ENCODE assay signal across 10 cellular contexts in the genomic region with DNA sequence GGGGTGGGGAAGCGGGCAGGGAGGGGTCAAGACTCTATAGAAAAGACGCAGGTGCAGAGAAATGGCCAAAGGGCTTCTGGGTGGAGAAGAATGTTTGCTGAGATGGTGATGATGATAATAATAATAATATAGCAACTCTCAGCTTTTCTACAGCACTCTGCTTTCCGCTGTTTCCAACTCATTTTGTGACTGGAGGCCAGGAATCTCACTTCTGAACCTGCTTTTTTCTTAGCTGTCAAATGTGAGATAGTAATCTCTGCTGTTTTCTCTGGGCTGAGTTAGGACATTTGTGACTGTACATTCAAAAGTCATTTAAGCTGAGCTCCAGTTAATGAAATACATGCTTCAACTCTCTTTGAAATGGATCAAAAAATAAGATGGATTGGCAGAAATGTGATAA. TPM values are rescaled to one million over a fixed set of nuclear protein-coding genes. Genes with fewer than 3 reads are reported as not detected.
A peak's percentile ranks its signal among the peaks of the same experiment; 100 is the strongest.
DNase-seq lines count a peak whose midpoint lies in the region; ATAC-seq and TF ChIP-seq lines count a peak whose summit lies in the region.
"Had no signal": no experiment of that assay in that cellular context is flagged by ENCODE, and none has a peak within 500 bp of the region (broad histone marks: within the 10 kb centered on the region; RNA-seq: fewer than 3 reads in every experiment).

No MANE protein-coding gene starts in this region.

- TF ChIP-seq EP300 in esophagus muscularis mucosa (IDR thresholded peaks at IDR 0.05) (no peak), upper lobe of left lung (IDR thresholded peaks at IDR 0.05) (no peak)

- no peak for DNase-seq in activated CD8-positive, alpha-beta T cell treated with anti-CD3 and anti-CD28 coated beads, Interleukin-2, amount 10 ng/mL, durations not matched to agents 7 days and 5 days
- DNase-seq in activated CD8-positive, alpha-beta T cell treated with anti-CD3 and anti-CD28 coated beads for 36 hours = no peak
- no peak for DNase-seq in esophagus muscularis mucosa (ENCODE audit: extremely low spot score)
- DNase-seq in osteocyte (ENCODE audit: extremely low spot score, unreplicated experiment) = no peak
- no peak for DNase-seq in upper lobe of left lung
- DNase-seq in GM13977 (ENCODE audit: low spot score) = no peak
- no peak for DNase-seq in activated T-helper 1 cell treated with anti-CD3 and anti-CD28 coated beads, Interleukin-12 subunit alpha, Interleukin-12 subunit beta, Interleukin-2, Interleukin-4 antibody, amounts not matched to agents 30 ng/mL and 10 ng/mL and 1 ng/mL, durations not matched to agents 14 hours and 24 hours and 36 hours (ENCODE audit: low spot score)
- DNase-seq: stimulated activated naive CD8-positive, alpha-beta T cell treated with anti-CD3 and anti-CD28 coated beads, Interleukin-15, Interleukin-2, amounts not matched to agents 100 U/mL and 50 U/mL, for 24 hours had no signal

- H3K9me3 Mint-ChIP-seq in activated CD8-positive, alpha-beta T cell treated with anti-CD3 and anti-CD28 coated beads, Interleukin-2, amount 10 ng/mL, durations not matched to agents 7 days and 5 days (ENCODE audit: insufficient read depth) = no peaks in the 10 kb centered on the region
- no peaks in the 10 kb centered on the region for H3K9me3 Mint-ChIP-seq in activated CD8-positive, alpha-beta T cell treated with anti-CD3 and anti-CD28 coated beads for 36 hours
- no peaks in the 10 kb centered on the region for H3K9me3 Mint-ChIP-seq in osteocyte (ENCODE audit: unreplicated experiment)
- no peaks in the 10 kb centered on the region for H3K9me3 Mint-ChIP-seq in activated T-helper 1 cell treated with anti-CD3 and anti-CD28 coated beads, Interleukin-12 subunit alpha, Interleukin-12 subunit beta, Interleukin-2, Interleukin-4 antibody, amounts not matched to agents 30 ng/mL and 10 ng/mL and 1 ng/mL, durations not matched to agents 14 hours and 24 hours and 36 hours
- H3K9me3 Mint-ChIP-seq: activated naive CD4-positive, alpha-beta T cell treated with anti-CD3 and anti-CD28 coated beads, Interleukin-2, amount 10 ng/mL, durations not matched to agents 7 days and 5 days had no signal

- CTCF ChIA-PET in activated CD8-positive, alpha-beta T cell treated with anti-CD3 and anti-CD28 coated beads, Interleukin-2, amount 10 ng/mL, durations not matched to agents 7 days and 5 days (lab: Charles Lee) = interaction anchor here (0.8 to 1.5 kb wide), 3 partner anchors 16 to 154 kb away, joined by 3 read pairs; no protein-coding TSS in a partner anchor
- CTCF ChIA-PET in activated CD8-positive, alpha-beta T cell treated with anti-CD3 and anti-CD28 coated beads for 36 hours (lab: Charles Lee) = interaction anchor here (1.8 to 2.5 kb wide), 3 partner anchors 58 to 155 kb away, joined by 5 to 8 read pairs (median 7); no protein-coding TSS in a partner anchor

- no peak for TF ChIP-seq CTCF in activated CD8-positive, alpha-beta T cell treated with anti-CD3 and anti-CD28 coated beads for 36 hours (IDR thresholded peaks at IDR 0.05)
- TF ChIP-seq CTCF in esophagus muscularis mucosa (IDR thresholded peaks at IDR 0.05) (no peak), osteocyte (IDR thresholded peaks at IDR 0.05) (no peak), upper lobe of left lung (IDR thresholded peaks at IDR 0.05) (no peak), GM13977 (IDR thresholded peaks at IDR 0.05; ENCODE audit: extremely low read depth, insufficient read depth, missing control alignments) (no peak)

- in situ Hi-C loops in GM13977 (cut with MboI; ENCODE audit: low pct_unique_long_range_greater_than_20kb, low sequenced_read_pairs, unreplicated experiment) = no loop called here

- 28% methylated on average over 3 of the region's 3 CpGs for WGBS in esophagus muscularis mucosa
- WGBS in upper lobe of left lung, 2 donors = 53 to 67% methylated on average over 3 of the region's 3 CpGs

- H3K4me3 ChIP-seq in esophagus muscularis mucosa = peak overlapping the region; percentile 61 to 89 (median 76)
- H3K4me3 ChIP-seq in upper lobe of left lung = peak overlapping the region in 3 of 4 donors; percentile 63 to 89 (median 74)

- H3K4me3 Mint-ChIP-seq in activated CD8-positive, alpha-beta T cell treated with anti-CD3 and anti-CD28 coated beads, Interleukin-2, amount 10 ng/mL, durations not matched to agents 7 days and 5 days = peak overlapping the region; percentile 72
- H3K4me3 Mint-ChIP-seq in activated CD8-positive, alpha-beta T cell treated with anti-CD3 and anti-CD28 coated beads for 36 hours = no peak overlapping the region
- H3K4me3 Mint-ChIP-seq in osteocyte (ENCODE audit: unreplicated experiment) = no peak overlapping the region
- H3K4me3 Mint-ChIP-seq in activated T-helper 1 cell treated with anti-CD3 and anti-CD28 coated beads, Interleukin-12 subunit alpha, Interleukin-12 subunit beta, Interleukin-2, Interleukin-4 antibody, amounts not matched to agents 30 ng/mL and 10 ng/mL and 1 ng/mL, durations not matched to agents 14 hours and 24 hours and 36 hours = no peak overlapping the region

- H3K27me3 ChIP-seq in esophagus muscularis mucosa (no peaks in the 10 kb centered on the region), upper lobe of left lung (no peaks in the 10 kb centered on the region)

- intact Hi-C loops in activated CD8-positive, alpha-beta T cell treated with anti-CD3 and anti-CD28 coated beads for 36 hours (cut with micrococcal nuclease) = no loop called here
- intact Hi-C loops in esophagus muscularis mucosa (cut with DNase I) = loop anchor here (2.0 kb wide), 1 partner anchor 42 kb away; no protein-coding TSS in a partner anchor
- intact Hi-C loops in activated T-helper 1 cell treated with anti-CD3 and anti-CD28 coated beads, Interleukin-12 subunit alpha, Interleukin-12 subunit beta, Interleukin-2, Interleukin-4 antibody, amounts not matched to agents 30 ng/mL and 10 ng/mL and 1 ng/mL, durations not matched to agents 14 hours and 24 hours and 36 hours (cut with micrococcal nuclease) = no loop called here

- H3K36me3 ChIP-seq in esophagus muscularis mucosa = no peaks in the 10 kb centered on the region
- peaks cover 0 to 2% (median 0%) of the 10 kb centered on the region in 4 donors for H3K36me3 ChIP-seq in upper lobe of left lung

- no peak for TF ChIP-seq POLR2A in esophagus muscularis mucosa (IDR thresholded peaks at IDR 0.05; ENCODE audit: low read depth)
- no peak for TF ChIP-seq POLR2A in upper lobe of left lung (IDR thresholded peaks at IDR 0.05)

- no peak for ATAC-seq in activated CD8-positive, alpha-beta T cell treated with anti-CD3 and anti-CD28 coated beads, Interleukin-2, amount 10 ng/mL, durations not matched to agents 7 days and 5 days
- ATAC-seq in activated CD8-positive, alpha-beta T cell treated with anti-CD3 and anti-CD28 coated beads for 36 hours = no peak
- ATAC-seq in upper lobe of left lung (ENCODE audit: low FRiP score in 2 of 2) = no peak
- no peak for ATAC-seq in GM18861 (IDR thresholded peaks at IDR 0.05; ENCODE audit: unreplicated experiment)
- ATAC-seq: stimulated activated naive CD8-positive, alpha-beta T cell treated with anti-CD3 and anti-CD28 coated beads, Interleukin-15, Interleukin-2, amounts not matched to agents 100 U/mL and 50 U/mL, for 24 hours had no signal

- H3K4me1 ChIP-seq in esophagus muscularis mucosa (peaks cover 48 to 97% (median 89%) of the 10 kb centered on the region in 4 donors), upper lobe of left lung (peaks cover 31 to 60% (median 40%) of the 10 kb centered on the region in 4 donors)

- peaks cover 70% of the 10 kb centered on the region for H3K4me1 Mint-ChIP-seq in activated CD8-positive, alpha-beta T cell treated with anti-CD3 and anti-CD28 coated beads, Interleukin-2, amount 10 ng/mL, durations not matched to agents 7 days and 5 days (ENCODE audit: low read depth)
- H3K4me1 Mint-ChIP-seq in activated CD8-positive, alpha-beta T cell treated with anti-CD3 and anti-CD28 coated beads for 36 hours (ENCODE audit: low read depth) = no peaks in the 10 kb centered on the region
- peaks cover 65% of the 10 kb centered on the region for H3K4me1 Mint-ChIP-seq in osteocyte (ENCODE audit: unreplicated experiment)
- H3K4me1 Mint-ChIP-seq in activated T-helper 1 cell treated with anti-CD3 and anti-CD28 coated beads, Interleukin-12 subunit alpha, Interleukin-12 subunit beta, Interleukin-2, Interleukin-4 antibody, amounts not matched to agents 30 ng/mL and 10 ng/mL and 1 ng/mL, durations not matched to agents 14 hours and 24 hours and 36 hours (ENCODE audit: low read depth) = no peaks in the 10 kb centered on the region

- peaks cover 26% of the 10 kb centered on the region for H3K27me3 Mint-ChIP-seq in activated CD8-positive, alpha-beta T cell treated with anti-CD3 and anti-CD28 coated beads, Interleukin-2, amount 10 ng/mL, durations not matched to agents 7 days and 5 days (ENCODE audit: low read depth)
- H3K27me3 Mint-ChIP-seq in activated CD8-positive, alpha-beta T cell treated with anti-CD3 and anti-CD28 coated beads for 36 hours = peaks cover 22% of the 10 kb centered on the region
- H3K27me3 Mint-ChIP-seq in osteocyte (ENCODE audit: unreplicated experiment) = no peaks in the 10 kb centered on the region
- H3K27me3 Mint-ChIP-seq in activated T-helper 1 cell treated with anti-CD3 and anti-CD28 coated beads, Interleukin-12 subunit alpha, Interleukin-12 subunit beta, Interleukin-2, Interleukin-4 antibody, amounts not matched to agents 30 ng/mL and 10 ng/mL and 1 ng/mL, durations not matched to agents 14 hours and 24 hours and 36 hours (ENCODE audit: insufficient read depth) = peaks cover 5% of the 10 kb centered on the region

- H3K36me3 Mint-ChIP-seq in activated CD8-positive, alpha-beta T cell treated with anti-CD3 and anti-CD28 coated beads, Interleukin-2, amount 10 ng/mL, durations not matched to agents 7 days and 5 days (ENCODE audit: low read depth) = no peaks in the 10 kb centered on the region
- no peaks in the 10 kb centered on the region for H3K36me3 Mint-ChIP-seq in activated CD8-positive, alpha-beta T cell treated with anti-CD3 and anti-CD28 coated beads for 36 hours (ENCODE audit: low read depth)
- no peaks in the 10 kb centered on the region for H3K36me3 Mint-ChIP-seq in osteocyte (ENCODE audit: unreplicated experiment)
- no peaks in the 10 kb centered on the region for H3K36me3 Mint-ChIP-seq in activated T-helper 1 cell treated with anti-CD3 and anti-CD28 coated beads, Interleukin-12 subunit alpha, Interleukin-12 subunit beta, Interleukin-2, Interleukin-4 antibody, amounts not matched to agents 30 ng/mL and 10 ng/mL and 1 ng/mL, durations not matched to agents 14 hours and 24 hours and 36 hours (ENCODE audit: low read depth)
- H3K36me3 Mint-ChIP-seq: activated naive CD4-positive, alpha-beta T cell treated with anti-CD3 and anti-CD28 coated beads, Interleukin-2, amount 10 ng/mL, durations not matched to agents 7 days and 5 days had no signal

- peak overlapping the region; percentile 89 to 98 (median 97) for H3K27ac ChIP-seq in esophagus muscularis mucosa (replicated peaks in 1 of 4)
- peak overlapping the region; percentile 86 to 99 (median 92) for H3K27ac ChIP-seq in upper lobe of left lung

- no peak overlapping the region for H3K27ac Mint-ChIP-seq in activated CD8-positive, alpha-beta T cell treated with anti-CD3 and anti-CD28 coated beads, Interleukin-2, amount 10 ng/mL, durations not matched to agents 7 days and 5 days
- H3K27ac Mint-ChIP-seq in activated CD8-positive, alpha-beta T cell treated with anti-CD3 and anti-CD28 coated beads for 36 hours = no peak overlapping the region
- H3K27ac Mint-ChIP-seq in osteocyte (ENCODE audit: unreplicated experiment) = peak overlapping the region; percentile 67
- no peak overlapping the region for H3K27ac Mint-ChIP-seq in activated T-helper 1 cell treated with anti-CD3 and anti-CD28 coated beads, Interleukin-12 subunit alpha, Interleukin-12 subunit beta, Interleukin-2, Interleukin-4 antibody, amounts not matched to agents 30 ng/mL and 10 ng/mL and 1 ng/mL, durations not matched to agents 14 hours and 24 hours and 36 hours
- H3K27ac Mint-ChIP-seq: activated naive CD4-positive, alpha-beta T cell treated with anti-CD3 and anti-CD28 coated beads, Interleukin-2, amount 10 ng/mL, durations not matched to agents 7 days and 5 days had no signal

- H3K9me3 ChIP-seq in esophagus muscularis mucosa (no peaks in the 10 kb centered on the region), upper lobe of left lung (no peaks in the 10 kb centered on the region)

- POLR2A ChIA-PET in activated CD8-positive, alpha-beta T cell treated with anti-CD3 and anti-CD28 coated beads, Interleukin-2, amount 10 ng/mL, durations not matched to agents 7 days and 5 days (lab: Charles Lee) = no interaction called here
- POLR2A ChIA-PET in activated CD8-positive, alpha-beta T cell treated with anti-CD3 and anti-CD28 coated beads for 36 hours (lab: Charles Lee) = no interaction called here

RNA-seq across cellular contexts. Expression of gene TNS1, which starts 58.4 kb away (rescaled TPM):
- 10 to 100 TPM; 28.9 to 29.8 TPM for total RNA-seq in activated CD8-positive, alpha-beta T cell treated with anti-CD3 and anti-CD28 coated beads, Interleukin-2, amount 10 ng/mL, durations not matched to agents 7 days and 5 days
- 1 to 10 TPM; 1.8 to 2.0 TPM for total RNA-seq in activated CD8-positive, alpha-beta T cell treated with anti-CD3 and anti-CD28 coated beads for 36 hours
- total RNA-seq in esophagus muscularis mucosa = 1,000 to 10,000 TPM; 1,001 to 2,170 (median 1,411) TPM
- 80.8 and 82.5 TPM in 2 replicates for total RNA-seq in osteocyte
- total RNA-seq in upper lobe of left lung = 1,000 to 10,000 TPM in 1 of 6 donors, 100 to 1,000 TPM in 5; 325 to 1,095 (median 550) TPM
- total RNA-seq in activated T-helper 1 cell treated with anti-CD3 and anti-CD28 coated beads, Interleukin-12 subunit alpha, Interleukin-12 subunit beta, Interleukin-2, Interleukin-4 antibody, amounts not matched to agents 30 ng/mL and 10 ng/mL and 1 ng/mL, durations not matched to agents 14 hours and 24 hours and 36 hours = 0.41 and 1.1 TPM in 2 replicates

Comparison
In these comparisons a context has a peak if more than half of its experiments do, and no peak if none do; other contexts are left out.
1. RNA of gene TNS1, which starts 58.4 kb away (total RNA-seq): 1,001 to 2,170 TPM in esophagus muscularis mucosa, 325 to 1,095 TPM in upper lobe of left lung, 80.8 to 82.5 TPM in osteocyte and 28.9 to 29.8 TPM in activated CD8-positive, alpha-beta T cell treated with anti-CD3 and anti-CD28 coated beads, Interleukin-2, amount 10 ng/mL, durations not matched to agents 7 days and 5 days; 1.8 to 2.0 TPM in activated CD8-positive, alpha-beta T cell treated with anti-CD3 and anti-CD28 coated beads for 36 hours and 0.41 to 1.1 TPM in activated T-helper 1 cell treated with anti-CD3 and anti-CD28 coated beads, Interleukin-12 subunit alpha, Interleukin-12 subunit beta, Interleukin-2, Interleukin-4 antibody, amounts not matched to agents 30 ng/mL and 10 ng/mL and 1 ng/mL, durations not matched to agents 14 hours and 24 hours and 36 hours; every median in the first group is over 10 times any median in the second.